Comparison of ENCODE assay signal across 7 cellular contexts in genomic region chr12:109998904-109999648, GRCh38. TPM values are rescaled to one million over a fixed set of nuclear protein-coding genes. Genes with fewer than 3 reads are reported as not detected.
DNase-seq lines count a peak whose midpoint lies in the region; ATAC-seq, FAIRE-seq and TF ChIP-seq lines count a peak whose summit lies in the region.

Gene ANKRD13A, plus strand, starts transcription at chr12:109999430. Its CDS starts 259 bp downstream, at chr12:109999689.

- no peaks in the 10 kb centered on the region for H3K9me3 Mint-ChIP-seq in WTC11

- H3K4me3 Mint-ChIP-seq in WTC11: peak within 1 kb of the TSS; percentile 98

- CTCF ChIA-PET in WTC11 (lab: Charles Lee): interaction anchor here (0.6 to 1.1 kb wide), 5 partner anchors 11 to 451 kb away, joined by 3 to 6 read pairs (median 3); partner anchors contain the start of gene ARPC3

- H3K36me3 ChIP-seq in bronchial epithelial cell (ENCODE audit: control insufficient read depth, insufficient read depth, low read length): no peaks in the 10 kb centered on the region
- no peaks in the 10 kb centered on the region for H3K36me3 ChIP-seq in small intestine (ENCODE audit: control insufficient read depth in 2 of 2, insufficient read depth in 2 of 2, low read length in 2 of 2)

- H3K27me3 Mint-ChIP-seq in WTC11 (ENCODE audit: low read depth): peaks cover 13% of the 10 kb centered on the region

- peak within 1 kb of the TSS; percentile 93 for H3K27ac Mint-ChIP-seq in WTC11

- no peaks in the 10 kb centered on the region for H3K36me3 Mint-ChIP-seq in WTC11

- DNase-seq in NCI-H226 (peak; percentile 79), WTC11 (ENCODE audit: low spot score) (peak; percentile 85), bronchial epithelial cell (ENCODE audit: low read depth) (peak; percentile 81), iPS-NIHi11 (ENCODE audit: low spot score) (peak; percentile 87), small intestine (peak; percentile 93)

- H3K4me1 ChIP-seq in small intestine (ENCODE audit: control insufficient read depth in 2 of 2, insufficient read depth in 1 of 2, low read depth in 1 of 2, low read length in 1 of 2): peaks cover 0 to 3% of the 10 kb centered on the region in 2 donors

- 0% methylated on average over 47 to 62 of the region's 62 CpGs for WGBS in small intestine, 3 donors

- no peaks in the 10 kb centered on the region for H3K9me3 ChIP-seq in small intestine (ENCODE audit: control insufficient read depth, low read depth)

- peak within 1 kb of the TSS; percentile 65 to 94 for H3K27ac ChIP-seq in small intestine (ENCODE audit: low read depth in 1 of 2, low read length in 1 of 2)

- H3K27me3 ChIP-seq in bronchial epithelial cell (ENCODE audit: control insufficient read depth, insufficient read depth, low read length): no peaks in the 10 kb centered on the region
- no peaks in the 10 kb centered on the region for H3K27me3 ChIP-seq in small intestine (ENCODE audit: control insufficient read depth in 2 of 2, insufficient read depth in 2 of 2, low read length in 2 of 2)

- H3K4me1 Mint-ChIP-seq in WTC11: peaks cover 33% of the 10 kb centered on the region

- H3K4me3 ChIP-seq in bronchial epithelial cell (ENCODE audit: low read depth, low read length): peak within 1 kb of the TSS; percentile 90
- peak within 1 kb of the TSS; percentile 92 to 99 for H3K4me3 ChIP-seq in small intestine (ENCODE audit: low read depth in 1 of 2, low read length in 2 of 2)

- TF ChIP-seq CTCF in WTC11 (IDR thresholded peaks at IDR 0.05): no peak
- TF ChIP-seq CTCF in bronchial epithelial cell (IDR thresholded peaks at IDR 0.05; ENCODE audit: insufficient read depth, low read length, severe bottlenecking): no peak

- POLR2A ChIA-PET in WTC11 (lab: Charles Lee): no interaction called here

- no peak for FAIRE-seq in bronchial epithelial cell (lab: Jason Lieb, UNC)
- no peak for FAIRE-seq in small intestine (lab: Jason Lieb, UNC)

- ATAC-seq in GM18861 (IDR thresholded peaks at IDR 0.05; ENCODE audit: unreplicated experiment) (peak; percentile 40), HG03139 (IDR thresholded peaks at IDR 0.05; ENCODE audit: unreplicated experiment) (peak; percentile 40), WTC11 (peak; percentile 75)

TF ChIP-seq in WTC11, 78 proteins besides CTCF, POLR2A, EP300 and RAD21 (continues in another document):
- TF ChIP-seq ERG (CRISPR knock-in tag; IDR thresholded peaks at IDR 0.05) (no peak), CDX4 (CRISPR knock-in tag; IDR thresholded peaks at IDR 0.05; ENCODE audit: borderline replicate concordance) (no peak), GRHL2 (CRISPR knock-in tag; IDR thresholded peaks at IDR 0.05; ENCODE audit: insufficient replicate concordance, severe bottlenecking) (no peak), ZBTB43 (CRISPR knock-in tag; IDR thresholded peaks at IDR 0.05) (no peak), RELA (CRISPR knock-in tag; IDR thresholded peaks at IDR 0.05; ENCODE audit: borderline replicate concordance) (no peak), CREB1 (CRISPR knock-in tag; IDR thresholded peaks at IDR 0.05) (no peak), CREM (CRISPR knock-in tag; IDR thresholded peaks at IDR 0.05) (0 out of 2 replicates have a peak, but pooled peaks have one; percentile 30), TCF7 (CRISPR knock-in tag; IDR thresholded peaks at IDR 0.05; ENCODE audit: low read depth) (no peak), SP1 (CRISPR knock-in tag; conservative IDR thresholded peaks at IDR 0.05) (0 out of 2 replicates have a peak, but pooled peaks have one; percentile 41), GABPB1 (CRISPR knock-in tag; IDR thresholded peaks at IDR 0.05) (peak; percentile 43; the same call in 1 of the 2 replicates), NFYB (CRISPR knock-in tag; conservative IDR thresholded peaks at IDR 0.05; ENCODE audit: low read depth) (no peak)
- TF ChIP-seq, protein P1, sequence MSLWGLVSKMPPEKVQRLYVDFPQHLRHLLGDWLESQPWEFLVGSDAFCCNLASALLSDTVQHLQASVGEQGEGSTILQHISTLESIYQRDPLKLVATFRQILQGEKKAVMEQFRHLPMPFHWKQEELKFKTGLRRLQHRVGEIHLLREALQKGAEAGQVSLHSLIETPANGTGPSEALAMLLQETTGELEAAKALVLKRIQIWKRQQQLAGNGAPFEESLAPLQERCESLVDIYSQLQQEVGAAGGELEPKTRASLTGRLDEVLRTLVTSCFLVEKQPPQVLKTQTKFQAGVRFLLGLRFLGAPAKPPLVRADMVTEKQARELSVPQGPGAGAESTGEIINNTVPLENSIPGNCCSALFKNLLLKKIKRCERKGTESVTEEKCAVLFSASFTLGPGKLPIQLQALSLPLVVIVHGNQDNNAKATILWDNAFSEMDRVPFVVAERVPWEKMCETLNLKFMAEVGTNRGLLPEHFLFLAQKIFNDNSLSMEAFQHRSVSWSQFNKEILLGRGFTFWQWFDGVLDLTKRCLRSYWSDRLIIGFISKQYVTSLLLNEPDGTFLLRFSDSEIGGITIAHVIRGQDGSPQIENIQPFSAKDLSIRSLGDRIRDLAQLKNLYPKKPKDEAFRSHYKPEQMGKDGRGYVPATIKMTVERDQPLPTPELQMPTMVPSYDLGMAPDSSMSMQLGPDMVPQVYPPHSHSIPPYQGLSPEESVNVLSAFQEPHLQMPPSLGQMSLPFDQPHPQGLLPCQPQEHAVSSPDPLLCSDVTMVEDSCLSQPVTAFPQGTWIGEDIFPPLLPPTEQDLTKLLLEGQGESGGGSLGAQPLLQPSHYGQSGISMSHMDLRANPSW (CRISPR knock-in tag; conservative IDR thresholded peaks at IDR 0.05; ENCODE audit: low read depth): no peak
- TF ChIP-seq, protein P2, sequence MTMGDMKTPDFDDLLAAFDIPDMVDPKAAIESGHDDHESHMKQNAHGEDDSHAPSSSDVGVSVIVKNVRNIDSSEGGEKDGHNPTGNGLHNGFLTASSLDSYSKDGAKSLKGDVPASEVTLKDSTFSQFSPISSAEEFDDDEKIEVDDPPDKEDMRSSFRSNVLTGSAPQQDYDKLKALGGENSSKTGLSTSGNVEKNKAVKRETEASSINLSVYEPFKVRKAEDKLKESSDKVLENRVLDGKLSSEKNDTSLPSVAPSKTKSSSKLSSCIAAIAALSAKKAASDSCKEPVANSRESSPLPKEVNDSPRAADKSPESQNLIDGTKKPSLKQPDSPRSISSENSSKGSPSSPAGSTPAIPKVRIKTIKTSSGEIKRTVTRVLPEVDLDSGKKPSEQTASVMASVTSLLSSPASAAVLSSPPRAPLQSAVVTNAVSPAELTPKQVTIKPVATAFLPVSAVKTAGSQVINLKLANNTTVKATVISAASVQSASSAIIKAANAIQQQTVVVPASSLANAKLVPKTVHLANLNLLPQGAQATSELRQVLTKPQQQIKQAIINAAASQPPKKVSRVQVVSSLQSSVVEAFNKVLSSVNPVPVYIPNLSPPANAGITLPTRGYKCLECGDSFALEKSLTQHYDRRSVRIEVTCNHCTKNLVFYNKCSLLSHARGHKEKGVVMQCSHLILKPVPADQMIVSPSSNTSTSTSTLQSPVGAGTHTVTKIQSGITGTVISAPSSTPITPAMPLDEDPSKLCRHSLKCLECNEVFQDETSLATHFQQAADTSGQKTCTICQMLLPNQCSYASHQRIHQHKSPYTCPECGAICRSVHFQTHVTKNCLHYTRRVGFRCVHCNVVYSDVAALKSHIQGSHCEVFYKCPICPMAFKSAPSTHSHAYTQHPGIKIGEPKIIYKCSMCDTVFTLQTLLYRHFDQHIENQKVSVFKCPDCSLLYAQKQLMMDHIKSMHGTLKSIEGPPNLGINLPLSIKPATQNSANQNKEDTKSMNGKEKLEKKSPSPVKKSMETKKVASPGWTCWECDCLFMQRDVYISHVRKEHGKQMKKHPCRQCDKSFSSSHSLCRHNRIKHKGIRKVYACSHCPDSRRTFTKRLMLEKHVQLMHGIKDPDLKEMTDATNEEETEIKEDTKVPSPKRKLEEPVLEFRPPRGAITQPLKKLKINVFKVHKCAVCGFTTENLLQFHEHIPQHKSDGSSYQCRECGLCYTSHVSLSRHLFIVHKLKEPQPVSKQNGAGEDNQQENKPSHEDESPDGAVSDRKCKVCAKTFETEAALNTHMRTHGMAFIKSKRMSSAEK (CRISPR knock-in tag; IDR thresholded peaks at IDR 0.05; ENCODE audit: borderline replicate concordance): no peak
- TF ChIP-seq, protein P3, sequence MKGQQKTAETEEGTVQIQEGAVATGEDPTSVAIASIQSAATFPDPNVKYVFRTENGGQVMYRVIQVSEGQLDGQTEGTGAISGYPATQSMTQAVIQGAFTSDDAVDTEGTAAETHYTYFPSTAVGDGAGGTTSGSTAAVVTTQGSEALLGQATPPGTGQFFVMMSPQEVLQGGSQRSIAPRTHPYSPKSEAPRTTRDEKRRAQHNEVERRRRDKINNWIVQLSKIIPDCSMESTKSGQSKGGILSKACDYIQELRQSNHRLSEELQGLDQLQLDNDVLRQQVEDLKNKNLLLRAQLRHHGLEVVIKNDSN (CRISPR knock-in tag; IDR thresholded peaks at IDR 0.05): peak; percentile 69; the same call in 1 of the 2 replicates

RNA-seq across cellular contexts. Expression of gene ANKRD13A, which starts in this region (rescaled TPM):
- total RNA-seq in WTC11 (2021): 17.6 to 22.4 TPM (median 18.3 TPM) in 3 replicates
- total RNA-seq in bronchial epithelial cell: 27.3 and 36.9 TPM in 2 replicates
- polyA plus RNA-seq in small intestine: 10 to 100 TPM; 15.5 to 23.7 (median 18.6) TPM

Comparison
In these comparisons a context has a peak if more than half of its experiments do, and no peak if none do; other contexts are left out.
1. Peak in every context shown above with its lines: DNase-seq, ATAC-seq, H3K4me3 ChIP-seq and H3K27ac ChIP-seq.